ENCODE assay signal across 9 cellular contexts in genomic region chr4:187380181-187380581, GRCh38.
DNase-seq lines count a peak whose midpoint lies in the region; ATAC-seq and TF ChIP-seq lines count a peak whose summit lies in the region.
"Had no signal": no experiment of that assay in that cellular context is flagged by ENCODE, and none has a peak within 500 bp of the region (broad histone marks: within the 10 kb centered on the region; RNA-seq: fewer than 3 reads in every experiment).

No MANE protein-coding gene starts in this region.

- no peak for TF ChIP-seq POLR2A in prostate gland (IDR thresholded peaks at IDR 0.05)

- DNase-seq in NCI-H82 (lab: John Stamatoyannopoulos, UW) (peak; percentile 44), NCI-H82 treated with DMSO at 0.1 percent for 48 hours (lab: John Stamatoyannopoulos, UW; ENCODE audit: unreplicated experiment) (no peak), RPMI8226 (peak; percentile 3), foreskin fibroblast (peak in 1 of 2 donors; percentile 3), upper lobe of right lung (peak; percentile 68), prostate gland (ENCODE audit: low spot score) (no peak)

- peak; percentile 29 for TF ChIP-seq CTCF in foreskin fibroblast (IDR thresholded peaks at IDR 0.05; ENCODE audit: low read depth, low read length)
- peak; percentile 22 for TF ChIP-seq CTCF in upper lobe of right lung (IDR thresholded peaks at IDR 0.05)
- TF ChIP-seq CTCF in prostate gland (IDR thresholded peaks at IDR 0.05) = no peak

- no peaks in the 10 kb centered on the region for H3K27me3 ChIP-seq in upper lobe of right lung
- no peaks in the 10 kb centered on the region for H3K27me3 ChIP-seq in prostate gland (replicated peaks; ENCODE audit: insufficient read depth)
- H3K27me3 ChIP-seq: SJSA1 had no signal

- peak; percentile 88 for ATAC-seq in upper lobe of right lung
- no peak for ATAC-seq in GM19324 (IDR thresholded peaks at IDR 0.05; ENCODE audit: low FRiP score, unreplicated experiment)
- no peak for ATAC-seq in HG02678 (IDR thresholded peaks at IDR 0.05; ENCODE audit: unreplicated experiment)

- H3K4me1 ChIP-seq in upper lobe of right lung (no peaks in the 10 kb centered on the region), prostate gland (replicated peaks) (no peaks in the 10 kb centered on the region)
- H3K4me1 ChIP-seq: SJSA1 had no signal

- H3K9me3 ChIP-seq in upper lobe of right lung = no peaks in the 10 kb centered on the region
- H3K9me3 ChIP-seq in prostate gland = no peaks in the 10 kb centered on the region
- H3K9me3 ChIP-seq: SJSA1 had no signal

- no peak overlapping the region for H3K27ac ChIP-seq in upper lobe of right lung
- no peak overlapping the region for H3K27ac ChIP-seq in prostate gland
- H3K27ac ChIP-seq: SJSA1 had no signal

- H3K4me3 ChIP-seq in foreskin fibroblast (ENCODE audit: low read depth in 1 of 2, low read length in 2 of 2) (no peak overlapping the region), upper lobe of right lung (no peak overlapping the region), prostate gland (no peak overlapping the region)
- H3K4me3 ChIP-seq: SJSA1 had no signal

- intact Hi-C loops in upper lobe of right lung (cut with DNase I) = no loop called here
- intact Hi-C loops in prostate gland (cut with DNase I) = no loop called here

- H3K36me3 ChIP-seq in upper lobe of right lung = no peaks in the 10 kb centered on the region
- H3K36me3 ChIP-seq in prostate gland = no peaks in the 10 kb centered on the region
- H3K36me3 ChIP-seq: SJSA1 had no signal

- WGBS in prostate gland = 79% methylated on average over 4 of the region's 4 CpGs

Comparison
In these comparisons a context has a peak if more than half of its experiments do, and no peak if none do; other contexts are left out.
1. DNase-seq: peak in NCI-H82 (single experiment), RPMI8226 (single experiment) and upper lobe of right lung (single experiment); none in NCI-H82 treated with DMSO at 0.1 percent for 48 hours (single experiment) and prostate gland (single experiment).
2. CTCF ChIP-seq: peak in foreskin fibroblast (single experiment) and upper lobe of right lung (single experiment); none in prostate gland (0 of 4).